In the genomic region with DNA sequence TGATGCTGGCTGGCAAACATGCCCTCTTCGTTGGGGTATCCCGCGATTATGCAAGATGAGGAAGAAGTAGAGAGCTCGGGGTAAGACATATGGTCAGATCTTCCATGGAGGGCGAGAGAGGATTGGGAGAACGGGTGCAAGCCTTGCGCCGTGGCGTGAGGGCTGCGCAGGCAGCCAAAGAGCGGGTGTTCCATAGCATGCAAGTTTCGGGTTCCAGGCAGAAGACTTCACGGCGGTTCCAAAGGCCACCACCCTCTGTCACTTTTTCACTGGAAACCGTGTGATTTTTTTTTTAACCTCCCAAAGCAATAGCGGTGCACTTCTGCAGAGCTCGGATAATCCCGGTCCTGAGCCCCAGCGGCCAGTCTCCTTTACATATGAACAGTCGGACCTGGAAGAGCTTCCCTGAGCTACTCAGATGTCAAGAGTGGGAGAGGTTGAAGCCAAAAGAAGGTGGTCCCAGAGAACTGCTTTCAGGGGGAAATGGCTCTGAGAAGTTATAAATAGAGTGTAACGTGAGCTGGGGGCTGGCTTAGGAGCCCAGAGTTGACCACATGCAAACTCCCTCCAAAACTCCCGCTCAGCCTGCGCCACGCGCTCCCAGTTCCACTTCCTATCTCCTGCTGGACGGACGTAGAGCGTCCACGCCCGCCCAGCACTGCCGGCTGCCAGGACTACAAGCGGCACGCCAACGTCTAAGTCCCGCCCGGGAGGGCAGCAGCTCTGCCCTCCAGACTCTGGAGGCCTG, we compare ENCODE assay signal across 8 cellular contexts. TPM values are rescaled to one million over a fixed set of nuclear protein-coding genes. Genes with fewer than 3 reads are reported as not detected.
A peak's percentile ranks its signal among the peaks of the same experiment; 100 is the strongest.
DNase-seq lines count a peak whose midpoint lies in the region; ATAC-seq, FAIRE-seq and TF ChIP-seq lines count a peak whose summit lies in the region.

Gene MEOX2, minus strand, starts transcription at position 475 of the 748 bp plus-strand sequence. Its CDS starts 281 bp downstream, at position 194.

- peak; percentile 98 for DNase-seq in NCI-H1092 treated with DMSO at 0.1 percent for 48 hours (lab: John Stamatoyannopoulos, UW)
- DNase-seq in H1 (ENCODE audit: low read depth in 1 of 2, low spot score in 2 of 2), result peak in 1 of 2 experiments; percentile 63
- DNase-seq in lower lobe of right lung, result peak; percentile 68
- peak; percentile 32 to 45 for DNase-seq in thyroid gland
- no peak for DNase-seq in activated T-cell treated with anti-CD3 and anti-CD28 coated beads, Interleukin-2, amount 50 U/mL, for 4 hours
- no peak for DNase-seq in activated CD4-positive, alpha-beta T cell treated with anti-CD3 and anti-CD28 coated beads for 1 hour

- no peaks in the 10 kb centered on the region for H3K9me3 Mint-ChIP-seq in activated T-cell treated with anti-CD3 and anti-CD28 coated beads, Interleukin-2, amount 50 U/mL, for 4 hours

- H3K27ac ChIP-seq in H1 (ENCODE audit: low read depth, low read length) (no peak within 1 kb of the TSS), lower lobe of right lung (peak within 1 kb of the TSS; percentile 80), thyroid gland (peak within 1 kb of the TSS; percentile 69 to 90 (median 84))

- no peak for TF ChIP-seq RAD21 in H1 (IDR thresholded peaks at IDR 0.05 in 1 of 2, conservative IDR thresholded peaks at IDR 0.05 in 1 of 2; ENCODE audit: low read depth in 2 of 2, low read length in 2 of 2)

- H4K5ac ChIP-seq in H1 (ENCODE audit: insufficient read length, low read depth, low read length), result no peak within 1 kb of the TSS

- H2AK5ac ChIP-seq in H1 (ENCODE audit: low read depth, low read length), result no peak within 1 kb of the TSS

- no peak within 1 kb of the TSS for H3K23ac ChIP-seq in H1 (ENCODE audit: insufficient read length)

- H2BK12ac ChIP-seq in H1 (ENCODE audit: low read depth, low read length), result no peak within 1 kb of the TSS; the same call in 1 of the 2 replicates

- H3K4ac ChIP-seq in H1 (replicated peaks; ENCODE audit: insufficient read length, low read depth, low read length), result no peak within 1 kb of the TSS

- H3K27me3 ChIP-seq in H1 (replicated peaks in 1 of 4; ENCODE audit: control insufficient read depth in 3 of 4, extremely low read depth in 1 of 4, insufficient read depth in 3 of 4, low read length in 3 of 4), result peaks cover 22 to 50% (median 43%) of the 10 kb centered on the region in 4 experiments
- H3K27me3 ChIP-seq in lower lobe of right lung (ENCODE audit: low read depth), result peaks cover 42% of the 10 kb centered on the region
- H3K27me3 ChIP-seq in thyroid gland, result no peaks in the 10 kb centered on the region

- no peak within 1 kb of the TSS for H4K91ac ChIP-seq in H1 (replicated peaks; ENCODE audit: insufficient read length, low read length)

- ATAC-seq in lower lobe of right lung, result peak; percentile 81 to 91
- ATAC-seq in GM21786 (IDR thresholded peaks at IDR 0.05; ENCODE audit: unreplicated experiment), result no peak
- no peak for ATAC-seq in activated T-cell treated with anti-CD3 and anti-CD28 coated beads, Interleukin-2, amount 50 U/mL, for 4 hours
- no peak for ATAC-seq in HG03378 (IDR thresholded peaks at IDR 0.05; ENCODE audit: unreplicated experiment)

- no peak for TF ChIP-seq POLR2A in H1 (IDR thresholded peaks at IDR 0.05; ENCODE audit: control extremely low read depth in 1 of 2, low read depth in 2 of 2, low read length in 2 of 2)
- TF ChIP-seq POLR2A in thyroid gland (IDR thresholded peaks at IDR 0.05), result peak in 1 of 2 donors; percentile 43

- H3K56ac ChIP-seq in H1 (replicated peaks; ENCODE audit: insufficient read length, low read depth, low read length), result no peak within 1 kb of the TSS

- CTCF ChIA-PET in H1 (lab: Charles Lee; ENCODE audit: partially characterized antibody), result interaction anchor here (0.6 to 2.2 kb wide), 6 partner anchors 35 to 412 kb away, joined by 3 to 12 read pairs (median 3); no protein-coding TSS in a partner anchor

- TF ChIP-seq EP300 in H1 (IDR thresholded peaks at IDR 0.05; ENCODE audit: borderline replicate concordance in 1 of 2, low read depth in 2 of 2, low read length in 2 of 2), result no peak

- H3K4me2 ChIP-seq in H1 (ENCODE audit: insufficient read depth in 1 of 2, low read depth in 2 of 2, low read length in 2 of 2), result peak within 1 kb of the TSS; percentile 77 to 97

- H3K4me1 Mint-ChIP-seq in activated T-cell treated with anti-CD3 and anti-CD28 coated beads, Interleukin-2, amount 50 U/mL, for 4 hours (ENCODE audit: low read depth), result no peaks in the 10 kb centered on the region

- no peak within 1 kb of the TSS for H3K18ac ChIP-seq in H1 (ENCODE audit: extremely low read depth, low read length)

- H4K20me1 ChIP-seq in H1 (replicated peaks in 1 of 2; ENCODE audit: control insufficient read depth in 1 of 2, insufficient read depth in 2 of 2, low read length in 2 of 2), result peaks cover 0 to 1% of the 10 kb centered on the region in 2 experiments

- no peak within 1 kb of the TSS for H3K14ac ChIP-seq in H1 (ENCODE audit: insufficient read length)

- TF ChIP-seq CTCF in H1 (IDR thresholded peaks at IDR 0.05; ENCODE audit: control extremely low read depth in 1 of 3, insufficient read depth in 1 of 3, low read depth in 1 of 3, low read length in 3 of 3) (no peak), lower lobe of right lung (IDR thresholded peaks at IDR 0.05) (no peak), thyroid gland (IDR thresholded peaks at IDR 0.05) (no peak)

- no peak within 1 kb of the TSS for H2BK120ac ChIP-seq in H1 (replicated peaks; ENCODE audit: low read depth, low read length)

- H3K4me3 Mint-ChIP-seq in activated T-cell treated with anti-CD3 and anti-CD28 coated beads, Interleukin-2, amount 50 U/mL, for 4 hours, result no peak within 1 kb of the TSS

- FAIRE-seq in H1 (lab: Jason Lieb, UNC), result no peak

- H3K79me1 ChIP-seq in H1 (ENCODE audit: low read depth, low read length), result no peaks in the 10 kb centered on the region

- no peaks in the 10 kb centered on the region for H3K79me2 ChIP-seq in H1 (ENCODE audit: control insufficient read depth in 1 of 2, insufficient read depth in 2 of 2, low read length in 2 of 2)

- 3% methylated on average over 29 of the region's 36 CpGs; no CpG with 5 or more reads in 1 of the 2 experiments for WGBS in H1 (ENCODE audit: extremely low coverage in 1 of 2, insufficient coverage in 1 of 2, insufficient read length in 1 of 2, insufficient replicate concordance in 2 of 2, low coverage in 1 of 2, low lambda C conversion rate in 2 of 2, missing lambda C conversion rate in 1 of 2), 2 experiments
- 1% methylated on average over 34 to 35 of the region's 36 CpGs for WGBS in thyroid gland, 2 donors

- no peak within 1 kb of the TSS for H2BK5ac ChIP-seq in H1 (ENCODE audit: low read depth, low read length)

- intact Hi-C loops in lower lobe of right lung (cut with DNase I), result no loop called here
- intact Hi-C loops in thyroid gland (cut with DNase I), result no loop called here

- H2AFZ ChIP-seq in H1 (ENCODE audit: low read length), result peak within 1 kb of the TSS; percentile 44; the same call in 1 of the 2 replicates

- H3K36me3 ChIP-seq in H1 (ENCODE audit: control insufficient read depth in 2 of 4, insufficient read depth in 4 of 4, low read length in 3 of 4) (no peaks in the 10 kb centered on the region), lower lobe of right lung (no peaks in the 10 kb centered on the region), thyroid gland (no peaks in the 10 kb centered on the region)

- H4K8ac ChIP-seq in H1 (ENCODE audit: extremely low read depth, insufficient read depth, low read length), result no peak within 1 kb of the TSS; the same call in 1 of the 2 replicates

- no peaks in the 10 kb centered on the region for H3K9me3 ChIP-seq in H1 (ENCODE audit: insufficient read depth in 2 of 2, low read depth in 1 of 2, low read length in 1 of 2)
- no peaks in the 10 kb centered on the region for H3K9me3 ChIP-seq in lower lobe of right lung
- H3K9me3 ChIP-seq in thyroid gland, result no peaks in the 10 kb centered on the region

- POLR2A ChIA-PET in H1 (lab: Charles Lee; ENCODE audit: partially characterized antibody), result no interaction called here

- peaks cover 36% of the 10 kb centered on the region for H3K27me3 Mint-ChIP-seq in activated T-cell treated with anti-CD3 and anti-CD28 coated beads, Interleukin-2, amount 50 U/mL, for 4 hours (ENCODE audit: low read depth)

- H3K4me3 ChIP-seq in H1 (ENCODE audit: extremely low read depth in 1 of 4, insufficient read depth in 2 of 4, low read depth in 3 of 4, low read length in 4 of 4) (peak within 1 kb of the TSS; percentile 28 to 67 (median 41)), lower lobe of right lung (peak within 1 kb of the TSS; percentile 57), thyroid gland (replicated peaks in 1 of 3) (peak within 1 kb of the TSS in 2 of 3 donors; percentile 9 to 30)

- H3K4me1 ChIP-seq in H1 (replicated peaks in 1 of 4; ENCODE audit: control insufficient read depth in 3 of 4, insufficient read depth in 4 of 4, low read length in 3 of 4), result peaks cover 0 to 25% (median 9%) of the 10 kb centered on the region in 4 experiments; a peak in 6 of 7 replicates
- H3K4me1 ChIP-seq in lower lobe of right lung, result no peaks in the 10 kb centered on the region
- no peaks in the 10 kb centered on the region for H3K4me1 ChIP-seq in thyroid gland

- peaks cover 20% of the 10 kb centered on the region; the same call in 1 of the 2 replicates for H3K23me2 ChIP-seq in H1 (ENCODE audit: low read depth, low read length)

- no peak within 1 kb of the TSS for H3K9ac ChIP-seq in H1 (replicated peaks in 1 of 4; ENCODE audit: extremely low read depth in 1 of 4, low read depth in 3 of 4, low read length in 3 of 4)

- H3K36me3 Mint-ChIP-seq in activated T-cell treated with anti-CD3 and anti-CD28 coated beads, Interleukin-2, amount 50 U/mL, for 4 hours (ENCODE audit: insufficient read depth), result no peaks in the 10 kb centered on the region

- peak within 1 kb of the TSS; percentile 8; the same call in 1 of the 2 replicates for H2BK15ac ChIP-seq in H1 (ENCODE audit: low read length)

- no peak within 1 kb of the TSS for H2BK20ac ChIP-seq in H1 (ENCODE audit: low read length)

TF ChIP-seq in H1, 55 proteins besides CTCF, POLR2A, EP300 and RAD21 (continues in another document):
- TF ChIP-seq SIN3A (conservative IDR thresholded peaks at IDR 0.05 in 1 of 2, IDR thresholded peaks at IDR 0.05 in 1 of 2; ENCODE audit: low read depth in 1 of 2, low read length in 2 of 2) (no peak), SUZ12 (IDR thresholded peaks at IDR 0.05; ENCODE audit: low read length) (peak; percentile 61)

RNA-seq across cellular contexts. Expression of gene MEOX2, which starts in this region (rescaled TPM):
- total RNA-seq in H1 (2021; fragmentation: NEBNext Ultra II Directional; extraction: Animal tissue kit (Norgen Biotek cat#: 25700)), result 0.19 TPM in 1 of 2 replicates, not detected in the other
- 0.02 and 0.05 TPM in 2 replicates for polyA plus RNA-seq in H1 (2011; rRNA removed)
- polyA plus RNA-seq in H1 (2011; cell fraction: cytosol; rRNA removed), result 0.03 TPM
- not detected for polyA plus RNA-seq in H1 (2011; cell fraction: nucleus; rRNA removed)
- not detected in 4 replicates for polyA plus RNA-seq in H1 (2012, experiment 1 of 2)
- not detected for polyA plus RNA-seq in H1 (2012, experiment 2 of 2)
- 0.12 TPM for polyA plus RNA-seq in H1 (2013, experiment 1 of 2)
- polyA plus RNA-seq in H1 (2013, experiment 2 of 2), result 0.09 TPM
- not detected in 2 replicates for polyA minus RNA-seq in H1 (2011; rRNA and poly(A)+ RNA removed)
- not detected for polyA minus RNA-seq in H1 (2011; cell fraction: cytosol; rRNA and poly(A)+ RNA removed)
- polyA minus RNA-seq in H1 (2011; cell fraction: nucleus; rRNA and poly(A)+ RNA removed), result not detected
- total RNA-seq in lower lobe of right lung (17.1 TPM), thyroid gland (10 to 100 TPM in 1 of 4 donors, 1 to 10 TPM in 3; 4.5 to 12.2 (median 7.8) TPM)
- not detected for total RNA-seq in activated T-cell treated with anti-CD3 and anti-CD28 coated beads, Interleukin-2, amount 50 U/mL, for 4 hours

Comparison
In these comparisons a context has a peak if more than half of its experiments do, and no peak if none do; other contexts are left out.
1. DNase-seq: peak in NCI-H1092 treated with DMSO at 0.1 percent for 48 hours (single experiment), lower lobe of right lung (single experiment) and thyroid gland (2 of 2); none in activated T-cell treated with anti-CD3 and anti-CD28 coated beads, Interleukin-2, amount 50 U/mL, for 4 hours (single experiment) and activated CD4-positive, alpha-beta T cell treated with anti-CD3 and anti-CD28 coated beads for 1 hour (single experiment).
2. ATAC-seq: peak in lower lobe of right lung (2 of 2); none in GM21786 (single experiment), activated T-cell treated with anti-CD3 and anti-CD28 coated beads, Interleukin-2, amount 50 U/mL, for 4 hours (0 of 2) and HG03378 (single experiment).
3. Peak in every context shown above with its lines, with median percentiles within 50 percentile points of each other: H3K4me3 ChIP-seq.